ENCODE assay signal across 18 cellular contexts in the genomic region with DNA sequence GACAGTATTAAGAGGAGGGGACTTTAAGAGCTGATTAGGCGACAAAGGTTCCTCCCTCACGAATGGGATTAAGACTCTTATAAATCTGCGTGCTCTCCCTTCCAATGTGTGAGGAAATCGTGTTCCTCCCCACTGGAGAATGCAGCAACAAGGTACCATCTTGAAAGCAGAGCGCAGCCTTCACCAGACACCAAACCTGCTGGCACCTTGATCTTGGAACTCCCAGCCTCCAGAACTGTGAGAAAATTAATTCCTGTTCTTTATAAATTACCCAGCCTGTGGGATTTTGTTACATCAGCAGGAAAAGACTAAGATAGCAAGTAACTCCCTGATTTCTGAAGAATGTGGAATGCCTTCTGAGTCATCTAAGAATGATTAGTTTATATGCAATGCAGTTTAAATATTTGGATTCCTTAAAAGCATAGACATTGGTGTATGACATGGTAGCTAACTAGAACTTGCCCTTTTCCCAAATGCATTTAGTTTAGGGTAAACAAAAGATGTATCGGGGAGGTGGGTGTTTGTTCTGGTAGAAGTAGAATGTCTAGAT.
DNase-seq lines count a peak whose midpoint lies in the region; ATAC-seq and TF ChIP-seq lines count a peak whose summit lies in the region.
"Had no signal": no experiment of that assay in that cellular context is flagged by ENCODE, and none has a peak within 500 bp of the region (broad histone marks: within the 10 kb centered on the region; RNA-seq: fewer than 3 reads in every experiment).

No MANE protein-coding gene starts in this region.

- H3K9ac ChIP-seq in IMR-90 (ENCODE audit: low read depth, low read length): no peak overlapping the region
- no peak overlapping the region for H3K9ac ChIP-seq in mammary epithelial cell (ENCODE audit: insufficient read depth, low read length)
- H3K9ac ChIP-seq: BLaER1 had no signal

- H3K79me1 ChIP-seq in IMR-90 (ENCODE audit: low read depth in 1 of 2, low read length in 2 of 2): no peaks in the 10 kb centered on the region

- peak overlapping the region; percentile 90 for H3K18ac ChIP-seq in IMR-90 (ENCODE audit: low read depth, low read length)

- TF ChIP-seq POLR2A in IMR-90 (IDR thresholded peaks at IDR 0.05; ENCODE audit: low read depth, low read length): no peak
- TF ChIP-seq POLR2A in thyroid gland (IDR thresholded peaks at IDR 0.05): no peak

- peak overlapping the region; percentile 97 for H2BK20ac ChIP-seq in IMR-90 (ENCODE audit: low read depth, low read length)

- H2AFZ ChIP-seq in IMR-90 (replicated peaks; ENCODE audit: low read length, poor library complexity) (no peak overlapping the region), mammary epithelial cell (ENCODE audit: low read depth, low read length) (peak overlapping the region; percentile 25)

- peak; percentile 89 for ATAC-seq in IMR-90 (ENCODE audit: low read depth)
- ATAC-seq: body of pancreas; stimulated activated naive B cell treated with anti-CD40 and anti-IgM and Interleukin-4, amounts not matched to agents 10 μg/mL and 1 μg/mL and 100 μg/mL, for 72 hours had no signal

- H4K91ac ChIP-seq in IMR-90 (ENCODE audit: insufficient read depth, low read depth, low read length): peak overlapping the region; percentile 97

- no peak overlapping the region for H2AK9ac ChIP-seq in IMR-90 (replicated peaks; ENCODE audit: low read depth, low read length, poor library complexity)

- 95% methylated on average over 4 of the region's 6 CpGs; no CpG with 5 or more reads in 1 of the 2 experiments for WGBS in IMR-90 (ENCODE audit: extremely low coverage in 2 of 2, insufficient read length in 1 of 2), 2 experiments
- WGBS in mammary epithelial cell (ENCODE audit: low coverage, missing lambda C conversion rate): 100% methylated on average over 6 of the region's 6 CpGs
- 94 to 96% methylated on average over 6 of the region's 6 CpGs for WGBS in thyroid gland, 2 donors

- H2AK5ac ChIP-seq in IMR-90 (ENCODE audit: low read depth, low read length): peak overlapping the region; percentile 96

- H3K9me3 ChIP-seq in IMR-90 (ENCODE audit: control insufficient read depth, insufficient read depth, low read length) (peaks cover 12% of the 10 kb centered on the region), mammary epithelial cell (replicated peaks; ENCODE audit: insufficient read depth, low read length) (no peaks in the 10 kb centered on the region), thyroid gland (no peaks in the 10 kb centered on the region), A673 (ENCODE audit: low read depth, low read length, poor library complexity, severe bottlenecking) (no peaks in the 10 kb centered on the region)
- H3K9me3 ChIP-seq: BLaER1, body of pancreas, upper lobe of right lung had no signal

- TF ChIP-seq CTCF in AG09319 (IDR thresholded peaks at IDR 0.05; ENCODE audit: low read depth, low read length) (no peak), IMR-90 (conservative IDR thresholded peaks at IDR 0.05; ENCODE audit: low read depth, low read length) (no peak), mammary epithelial cell (conservative IDR thresholded peaks at IDR 0.05 in 1 of 2, IDR thresholded peaks at IDR 0.05 in 1 of 2; ENCODE audit: extremely low read depth in 1 of 2, insufficient read depth in 1 of 2, low read depth in 1 of 2, low read length in 2 of 2) (no peak), thyroid gland (IDR thresholded peaks at IDR 0.05) (no peak), A673 (conservative IDR thresholded peaks at IDR 0.05; ENCODE audit: low read depth, low read length) (no peak)

- DNase-seq in AG09319 (ENCODE audit: extremely low read depth, low read depth): peak; percentile 31
- peak; percentile 90 for DNase-seq in IMR-90
- peak; percentile 38 for DNase-seq in mammary epithelial cell
- DNase-seq in foreskin melanocyte: peak; percentile 44
- no peak for DNase-seq in HEK293T (ENCODE audit: extremely low spot score)
- DNase-seq in NCI-H2081 treated with DMSO at 0.1 percent for 48 hours (lab: John Stamatoyannopoulos, UW): no peak
- DNase-seq in thyroid gland: no peak
- DNase-seq in A673 (ENCODE audit: low spot score): no peak
- DNase-seq: activated effector memory CD4-positive, alpha-beta T cell treated with Interleukin-2 at 50 U/mL for 16 hours; body of pancreas; glutamatergic neuron; islet precursor cell; NCI-H1417; stimulated activated naive B cell treated with anti-CD40 and anti-IgM and Interleukin-4, amounts not matched to agents 10 μg/mL and 1 μg/mL and 100 μg/mL, for 72 hours; upper lobe of right lung had no signal

- intact Hi-C loops in IMR-90 (cut with micrococcal nuclease): no loop called here
- intact Hi-C loops in mammary epithelial cell (cut with micrococcal nuclease): no loop called here
- intact Hi-C loops in thyroid gland (cut with DNase I): no loop called here
- intact Hi-C loops in A673 (cut with micrococcal nuclease; ENCODE audit: unreplicated experiment): no loop called here

- peak overlapping the region; percentile 51 to 85 for H4K8ac ChIP-seq in IMR-90 (ENCODE audit: low read depth in 2 of 2, low read length in 2 of 2)

- H3K27me3 ChIP-seq in IMR-90 (ENCODE audit: control insufficient read depth, insufficient read depth, low read length) (no peaks in the 10 kb centered on the region), mammary epithelial cell (ENCODE audit: insufficient read depth, low read length) (no peaks in the 10 kb centered on the region), thyroid gland (no peaks in the 10 kb centered on the region), A673 (replicated peaks; ENCODE audit: insufficient read depth, low read depth, low read length, poor library complexity) (no peaks in the 10 kb centered on the region)
- H3K27me3 ChIP-seq: BLaER1, body of pancreas, upper lobe of right lung had no signal

- peak overlapping the region; percentile 59; the same call in 2 of the 3 replicates for H2BK15ac ChIP-seq in IMR-90 (ENCODE audit: low read depth, low read length)

- peak overlapping the region; percentile 83 for H4K5ac ChIP-seq in IMR-90 (ENCODE audit: low read depth, low read length)

- POLR2A ChIA-PET in IMR-90 (lab: Charles Lee; ENCODE audit: unreplicated experiment) (interaction anchor here (0.6 kb wide), 1 partner anchor 357 kb away, joined by 3 read pairs; no protein-coding TSS in a partner anchor), HEK293T (lab: Yijun Ruan, JAX) (no interaction called here), A673 (lab: Charles Lee; ENCODE audit: low non-redundant PET) (no interaction called here)

- peak overlapping the region; percentile 98 for H3K27ac ChIP-seq in IMR-90 (ENCODE audit: insufficient read depth, low read length)
- H3K27ac ChIP-seq in mammary epithelial cell (ENCODE audit: insufficient read depth, low read depth, low read length): no peak overlapping the region
- H3K27ac ChIP-seq in thyroid gland: no peak overlapping the region
- H3K27ac ChIP-seq in A673 (ENCODE audit: low read depth, low read length, poor library complexity, severe bottlenecking): no peak overlapping the region
- H3K27ac ChIP-seq: BLaER1, body of pancreas, skin epidermis, upper lobe of right lung, VCaP had no signal

- H4K20me1 ChIP-seq in IMR-90 (ENCODE audit: insufficient read depth, low read length): no peaks in the 10 kb centered on the region
- H4K20me1 ChIP-seq in mammary epithelial cell (ENCODE audit: insufficient read depth, low read length): no peaks in the 10 kb centered on the region
- H4K20me1 ChIP-seq: BLaER1 had no signal

- H3K4me2 ChIP-seq in IMR-90 (ENCODE audit: low read depth, low read length): 0 out of 2 replicates have a peak overlapping the region, but pooled peaks have one; percentile 66
- H3K4me2 ChIP-seq in mammary epithelial cell (ENCODE audit: insufficient read depth, low read depth, low read length): no peak overlapping the region
- H3K4me2 ChIP-seq: BLaER1 had no signal

- H2BK5ac ChIP-seq in IMR-90 (ENCODE audit: low read depth, low read length, poor library complexity, severe bottlenecking): peak overlapping the region; percentile 95

- CTCF ChIA-PET in IMR-90 (lab: Yijun Ruan, JAX) (no interaction called here), mammary epithelial cell (lab: Charles Lee; ENCODE audit: low non-redundant PET) (interaction anchor here (0.8 kb wide), 1 partner anchor 13 kb away, joined by 5 read pairs; no protein-coding TSS in a partner anchor), HEK293T (lab: Yijun Ruan, JAX) (no interaction called here), A673 (lab: Charles Lee) (no interaction called here)

- peak overlapping the region; percentile 95 for H3K4ac ChIP-seq in IMR-90 (ENCODE audit: low read depth, low read length)

- H3K36me3 ChIP-seq in IMR-90 (ENCODE audit: control insufficient read depth, insufficient read depth, low read length) (no peaks in the 10 kb centered on the region), mammary epithelial cell (ENCODE audit: insufficient read depth, low read length) (no peaks in the 10 kb centered on the region), thyroid gland (no peaks in the 10 kb centered on the region), A673 (ENCODE audit: insufficient read depth, low read length, poor library complexity, severe bottlenecking) (no peaks in the 10 kb centered on the region)
- H3K36me3 ChIP-seq: BLaER1, upper lobe of right lung had no signal

- peak overlapping the region; percentile 62 for H3K56ac ChIP-seq in IMR-90 (ENCODE audit: extremely low read depth, insufficient read depth, low read length)

- peaks cover 12% of the 10 kb centered on the region for H3K4me1 ChIP-seq in IMR-90 (ENCODE audit: control insufficient read depth, insufficient read depth, low read length)
- H3K4me1 ChIP-seq in mammary epithelial cell (ENCODE audit: insufficient read depth, low read length): peaks cover 15% of the 10 kb centered on the region
- H3K4me1 ChIP-seq in thyroid gland: peaks cover 0 to 7% of the 10 kb centered on the region in 2 donors
- H3K4me1 ChIP-seq in A673 (ENCODE audit: insufficient read depth, low read length, poor library complexity, severe bottlenecking): no peaks in the 10 kb centered on the region
- H3K4me1 ChIP-seq: body of pancreas, upper lobe of right lung had no signal

- TF ChIP-seq RAD21 in IMR-90 (IDR thresholded peaks at IDR 0.05; ENCODE audit: low read length): no peak

- in situ Hi-C loops in IMR-90 (cut with MboI; ENCODE audit: low sequenced_read_pairs): no loop called here
- in situ Hi-C loops in mammary epithelial cell (cut with MboI; ENCODE audit: low sequenced_read_pairs in 2 of 2): loop anchor here in 1 of 2 donors (25.0 kb wide), 1 partner anchor 264 kb away; no protein-coding TSS in a partner anchor

- H3K23ac ChIP-seq in IMR-90 (ENCODE audit: low read depth, low read length): peak overlapping the region; percentile 77

- H3K79me2 ChIP-seq in mammary epithelial cell (ENCODE audit: insufficient read depth, low read length): no peaks in the 10 kb centered on the region

- peaks cover 2% of the 10 kb centered on the region; the same call in 1 of the 2 replicates for H3K9me1 ChIP-seq in IMR-90 (ENCODE audit: insufficient read depth, low read length)

- H2BK120ac ChIP-seq in IMR-90 (ENCODE audit: low read depth, low read length): peak overlapping the region; percentile 97

- peak overlapping the region; percentile 77 for H3K14ac ChIP-seq in IMR-90 (replicated peaks; ENCODE audit: low read depth, low read length)

- no peak overlapping the region for H3K4me3 ChIP-seq in IMR-90 (ENCODE audit: insufficient read depth, low read depth, low read length)
- no peak overlapping the region for H3K4me3 ChIP-seq in mammary epithelial cell (replicated peaks in 1 of 3; ENCODE audit: insufficient read depth in 1 of 3, low read depth in 2 of 3, low read length in 3 of 3)
- no peak overlapping the region for H3K4me3 ChIP-seq in thyroid gland (replicated peaks in 1 of 3)
- H3K4me3 ChIP-seq in A673 (ENCODE audit: low read depth, low read length, poor library complexity, severe bottlenecking): no peak overlapping the region
- H3K4me3 ChIP-seq: BLaER1, body of pancreas, skin epidermis, upper lobe of right lung had no signal

- BruUV-seq in IMR-90 (replicated peaks; lab: Mats Ljungman, UMichigan): no TSS peak
- TSS peak; percentile 33 for BruUV-seq in mammary epithelial cell (replicated peaks; lab: Mats Ljungman, UMichigan)
- no TSS peak for BruUV-seq in A673 (replicated peaks; lab: Mats Ljungman, UMichigan)

- dilution Hi-C loops in IMR-90 (cut with HindIII; ENCODE audit: low sequenced_read_pairs, unreplicated experiment): no loop called here
- dilution Hi-C loops in mammary epithelial cell (cut with HindIII; ENCODE audit: low sequenced_read_pairs): no loop called here

Comparison
In these comparisons a context has a peak if more than half of its experiments do, and no peak if none do; other contexts are left out.
1. DNase-seq: peak in AG09319 (single experiment), IMR-90 (single experiment), mammary epithelial cell (single experiment) and foreskin melanocyte (single experiment); none in HEK293T (single experiment), NCI-H2081 treated with DMSO at 0.1 percent for 48 hours (single experiment), thyroid gland (0 of 2) and A673 (single experiment).